9 cellular contexts compared by ENCODE assay signal in genomic region chr18:13577091-13577697, GRCh38.
DNase-seq lines count a peak whose midpoint lies in the region; ATAC-seq, FAIRE-seq and TF ChIP-seq lines count a peak whose summit lies in the region.
"Had no signal": no experiment of that assay in that cellular context is flagged by ENCODE, and none has a peak within 500 bp of the region (broad histone marks: within the 10 kb centered on the region; RNA-seq: fewer than 3 reads in every experiment).

No MANE protein-coding gene starts in this region.

- intact Hi-C loops in pancreas (cut with DNase I): no loop called here

- no peaks in the 10 kb centered on the region for H3K79me2 ChIP-seq in MM.1S (ENCODE audit: low read length)

- 77 to 84% methylated on average over 10 of the region's 10 CpGs for WGBS in pancreas, 2 donors

- H3K4me3 ChIP-seq in MM.1S (ENCODE audit: low read length): no peak overlapping the region
- H3K4me3 ChIP-seq in pancreas: no peak overlapping the region

- peak; percentile 85 for ATAC-seq in GM18498 (IDR thresholded peaks at IDR 0.05; ENCODE audit: unreplicated experiment)
- ATAC-seq in GM21825 (IDR thresholded peaks at IDR 0.05; ENCODE audit: unreplicated experiment): peak; percentile 84
- peak in 3 of 4 donors; percentile 26 to 78 (median 75) for ATAC-seq in pancreas

- TF ChIP-seq CTCF in MM.1S (IDR thresholded peaks at IDR 0.05; ENCODE audit: low read length) (no peak), pancreas (IDR thresholded peaks at IDR 0.05) (no peak)

- no peaks in the 10 kb centered on the region for H3F3A ChIP-seq in MM.1S (ENCODE audit: insufficient read depth, low read length)

- no peak overlapping the region for H3K9ac ChIP-seq in MM.1S (ENCODE audit: low read length)

- H3K4me1 ChIP-seq in MM.1S (ENCODE audit: low read length) (no peaks in the 10 kb centered on the region), pancreas (no peaks in the 10 kb centered on the region)

- no peak overlapping the region for H3K27ac ChIP-seq in MM.1S (ENCODE audit: low read length)
- peak overlapping the region; percentile 77 for H3K27ac ChIP-seq in angular gyrus (ENCODE audit: low read depth, low read length)
- no peak overlapping the region for H3K27ac ChIP-seq in pancreas

- H3K4me2 ChIP-seq in MM.1S (ENCODE audit: low read depth, low read length): peak overlapping the region; percentile 16; the same call in 1 of the 2 replicates

- DNase-seq in MM.1S (no peak), pancreas (no peak), GM19240 (ENCODE audit: insufficient read length, low spot score) (no peak), epidermal melanocyte (ENCODE audit: insufficient read length, low spot score) (no peak), HK-2 (ENCODE audit: unreplicated experiment) (no peak)

- H3K36me3 ChIP-seq in MM.1S (replicated peaks; ENCODE audit: insufficient read depth, low read length) (no peaks in the 10 kb centered on the region), pancreas (no peaks in the 10 kb centered on the region)

- no peak for FAIRE-seq in pancreas (lab: Jason Lieb, UNC)
- FAIRE-seq: TTC549 had no signal

- no peaks in the 10 kb centered on the region for H4K20me1 ChIP-seq in MM.1S (ENCODE audit: insufficient read depth, low read length)

- H2AFZ ChIP-seq in MM.1S (ENCODE audit: low read length): no peak overlapping the region

- H3K9me2 ChIP-seq in MM.1S (replicated peaks; ENCODE audit: insufficient read depth, low read length): no peaks in the 10 kb centered on the region

- H3K27me3 ChIP-seq in MM.1S (replicated peaks; ENCODE audit: insufficient read depth, low read length) (no peaks in the 10 kb centered on the region), pancreas (no peaks in the 10 kb centered on the region)

- H3K9me3 ChIP-seq in MM.1S (replicated peaks; ENCODE audit: insufficient read depth, low read length): no peaks in the 10 kb centered on the region
- no peaks in the 10 kb centered on the region for H3K9me3 ChIP-seq in pancreas
